ENCODE assay signal across 1 cellular context in the genomic region with DNA sequence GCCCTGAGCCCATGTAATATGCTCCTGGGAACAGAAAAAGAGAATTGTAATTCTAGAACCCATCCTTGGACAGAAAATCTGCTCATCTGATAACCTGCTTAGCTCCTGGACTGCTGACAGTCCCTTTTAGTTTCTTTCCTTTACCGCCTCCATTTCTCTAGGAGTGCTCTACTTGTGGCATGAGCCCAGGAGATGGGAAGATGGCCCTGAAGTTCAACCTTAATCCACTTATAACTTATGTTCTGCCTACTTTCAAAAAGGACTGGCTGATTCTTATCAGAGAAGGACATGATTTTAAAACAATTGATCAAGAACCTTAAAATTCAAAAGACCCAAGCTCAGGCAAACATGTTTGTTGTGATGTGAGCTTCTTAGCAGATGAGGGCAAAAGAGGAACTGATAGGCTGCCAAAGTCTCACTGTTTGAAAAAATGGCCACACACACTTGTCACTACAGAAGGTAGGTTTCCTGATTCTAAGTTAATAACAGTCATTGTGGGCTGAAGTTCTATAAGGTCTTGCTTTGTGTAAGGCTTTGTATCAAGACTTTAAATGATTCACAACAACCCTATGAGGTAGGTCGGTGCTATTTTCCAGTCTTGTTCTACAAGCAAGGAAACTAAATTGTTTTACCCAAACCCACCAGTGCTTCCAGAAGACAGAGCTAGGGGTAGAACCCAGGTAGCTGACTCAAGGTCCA.
TF ChIP-seq lines count a peak whose summit lies in the region.

No MANE protein-coding gene starts in this region.

TF ChIP-seq in HepG2, 621 proteins besides CTCF, POLR2A, EP300 and RAD21 (continued from another document):
- TF ChIP-seq, protein P1, sequence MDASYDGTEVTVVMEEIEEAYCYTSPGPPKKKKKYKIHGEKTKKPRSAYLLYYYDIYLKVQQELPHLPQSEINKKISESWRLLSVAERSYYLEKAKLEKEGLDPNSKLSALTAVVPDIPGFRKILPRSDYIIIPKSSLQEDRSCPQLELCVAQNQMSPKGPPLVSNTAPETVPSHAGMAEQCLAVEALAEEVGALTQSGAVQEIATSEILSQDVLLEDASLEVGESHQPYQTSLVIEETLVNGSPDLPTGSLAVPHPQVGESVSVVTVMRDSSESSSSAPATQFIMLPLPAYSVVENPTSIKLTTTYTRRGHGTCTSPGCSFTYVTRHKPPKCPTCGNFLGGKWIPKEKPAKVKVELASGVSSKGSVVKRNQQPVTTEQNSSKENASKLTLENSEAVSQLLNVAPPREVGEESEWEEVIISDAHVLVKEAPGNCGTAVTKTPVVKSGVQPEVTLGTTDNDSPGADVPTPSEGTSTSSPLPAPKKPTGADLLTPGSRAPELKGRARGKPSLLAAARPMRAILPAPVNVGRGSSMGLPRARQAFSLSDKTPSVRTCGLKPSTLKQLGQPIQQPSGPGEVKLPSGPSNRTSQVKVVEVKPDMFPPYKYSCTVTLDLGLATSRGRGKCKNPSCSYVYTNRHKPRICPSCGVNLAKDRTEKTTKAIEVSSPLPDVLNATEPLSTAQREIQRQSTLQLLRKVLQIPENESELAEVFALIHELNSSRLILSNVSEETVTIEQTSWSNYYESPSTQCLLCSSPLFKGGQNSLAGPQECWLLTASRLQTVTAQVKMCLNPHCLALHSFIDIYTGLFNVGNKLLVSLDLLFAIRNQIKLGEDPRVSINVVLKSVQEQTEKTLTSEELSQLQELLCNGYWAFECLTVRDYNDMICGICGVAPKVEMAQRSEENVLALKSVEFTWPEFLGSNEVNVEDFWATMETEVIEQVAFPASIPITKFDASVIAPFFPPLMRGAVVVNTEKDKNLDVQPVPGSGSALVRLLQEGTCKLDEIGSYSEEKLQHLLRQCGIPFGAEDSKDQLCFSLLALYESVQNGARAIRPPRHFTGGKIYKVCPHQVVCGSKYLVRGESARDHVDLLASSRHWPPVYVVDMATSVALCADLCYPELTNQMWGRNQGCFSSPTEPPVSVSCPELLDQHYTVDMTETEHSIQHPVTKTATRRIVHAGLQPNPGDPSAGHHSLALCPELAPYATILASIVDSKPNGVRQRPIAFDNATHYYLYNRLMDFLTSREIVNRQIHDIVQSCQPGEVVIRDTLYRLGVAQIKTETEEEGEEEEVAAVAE (CRISPR knock-in tag; IDR thresholded peaks at IDR 0.05; ENCODE audit: borderline replicate concordance): no peak
- TF ChIP-seq, protein P2, sequence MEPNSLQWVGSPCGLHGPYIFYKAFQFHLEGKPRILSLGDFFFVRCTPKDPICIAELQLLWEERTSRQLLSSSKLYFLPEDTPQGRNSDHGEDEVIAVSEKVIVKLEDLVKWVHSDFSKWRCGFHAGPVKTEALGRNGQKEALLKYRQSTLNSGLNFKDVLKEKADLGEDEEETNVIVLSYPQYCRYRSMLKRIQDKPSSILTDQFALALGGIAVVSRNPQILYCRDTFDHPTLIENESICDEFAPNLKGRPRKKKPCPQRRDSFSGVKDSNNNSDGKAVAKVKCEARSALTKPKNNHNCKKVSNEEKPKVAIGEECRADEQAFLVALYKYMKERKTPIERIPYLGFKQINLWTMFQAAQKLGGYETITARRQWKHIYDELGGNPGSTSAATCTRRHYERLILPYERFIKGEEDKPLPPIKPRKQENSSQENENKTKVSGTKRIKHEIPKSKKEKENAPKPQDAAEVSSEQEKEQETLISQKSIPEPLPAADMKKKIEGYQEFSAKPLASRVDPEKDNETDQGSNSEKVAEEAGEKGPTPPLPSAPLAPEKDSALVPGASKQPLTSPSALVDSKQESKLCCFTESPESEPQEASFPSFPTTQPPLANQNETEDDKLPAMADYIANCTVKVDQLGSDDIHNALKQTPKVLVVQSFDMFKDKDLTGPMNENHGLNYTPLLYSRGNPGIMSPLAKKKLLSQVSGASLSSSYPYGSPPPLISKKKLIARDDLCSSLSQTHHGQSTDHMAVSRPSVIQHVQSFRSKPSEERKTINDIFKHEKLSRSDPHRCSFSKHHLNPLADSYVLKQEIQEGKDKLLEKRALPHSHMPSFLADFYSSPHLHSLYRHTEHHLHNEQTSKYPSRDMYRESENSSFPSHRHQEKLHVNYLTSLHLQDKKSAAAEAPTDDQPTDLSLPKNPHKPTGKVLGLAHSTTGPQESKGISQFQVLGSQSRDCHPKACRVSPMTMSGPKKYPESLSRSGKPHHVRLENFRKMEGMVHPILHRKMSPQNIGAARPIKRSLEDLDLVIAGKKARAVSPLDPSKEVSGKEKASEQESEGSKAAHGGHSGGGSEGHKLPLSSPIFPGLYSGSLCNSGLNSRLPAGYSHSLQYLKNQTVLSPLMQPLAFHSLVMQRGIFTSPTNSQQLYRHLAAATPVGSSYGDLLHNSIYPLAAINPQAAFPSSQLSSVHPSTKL (CRISPR knock-in tag; IDR thresholded peaks at IDR 0.05): no peak
